In genomic region chr2:240767341-240767740, GRCh38 we compare ENCODE assay signal across 21 cellular contexts. TPM values are rescaled to one million over a fixed set of nuclear protein-coding genes. Genes with fewer than 3 reads are reported as not detected.
DNase-seq lines count a peak whose midpoint lies in the region.
"Had no signal": no experiment of that assay in that cellular context is flagged by ENCODE, and none has a peak within 500 bp of the region (broad histone marks: within the 10 kb centered on the region; RNA-seq: fewer than 3 reads in every experiment).

No MANE protein-coding gene starts in this region.

- H3K27ac ChIP-seq in angular gyrus (ENCODE audit: low read depth, low read length) (peak overlapping the region; percentile 7), cingulate gyrus (ENCODE audit: low read depth, low read length) (peak overlapping the region; percentile 4), neuronal stem cell (replicated peaks; ENCODE audit: low read length) (no peak overlapping the region)
- H3K27ac ChIP-seq: BLaER1 had no signal

- H3K18ac ChIP-seq in neuronal stem cell (ENCODE audit: low read length): no peak overlapping the region

- no peak overlapping the region for H2BK120ac ChIP-seq in neuronal stem cell (ENCODE audit: low read depth, low read length)

- DNase-seq in neuronal stem cell (ENCODE audit: low spot score) (no peak), COLO829 (ENCODE audit: low spot score) (no peak), G401 (ENCODE audit: low spot score) (no peak)
- no peak for DNase-seq in effector CD4-positive, alpha-beta T cell
- DNase-seq: 8988T; ACHN; BE2C; C1 segment of cervical spinal cord; Caco-2; Calu3; CD4-positive, alpha-beta memory T cell; CD4-positive, CD25-positive, alpha-beta regulatory T cell; CD8-positive, alpha-beta memory T cell; DMS79 treated with DMSO at 0.1 percent for 48 hours; GDM1 had no signal

- peak overlapping the region; percentile 31 for H3K23ac ChIP-seq in neuronal stem cell (ENCODE audit: low read depth, low read length, poor library complexity)

- H3K9ac ChIP-seq in neuronal stem cell (ENCODE audit: low read depth, low read length, poor library complexity): no peak overlapping the region
- H3K9ac ChIP-seq: BLaER1 had no signal

- no peak overlapping the region for H3K4me2 ChIP-seq in neuronal stem cell (ENCODE audit: insufficient read depth, low read length, poor library complexity, severe bottlenecking)
- H3K4me2 ChIP-seq: BLaER1 had no signal

- peaks cover 6% of the 10 kb centered on the region for H3K79me1 ChIP-seq in neuronal stem cell (ENCODE audit: low read depth, low read length)

- no peak overlapping the region for H3K4me3 ChIP-seq in neuronal stem cell (ENCODE audit: low read length in 2 of 2)
- H3K4me3 ChIP-seq: BLaER1, GM12878 had no signal

- H2AK5ac ChIP-seq in neuronal stem cell (ENCODE audit: low read depth, low read length): no peak overlapping the region

- no peaks in the 10 kb centered on the region for H3K27me3 ChIP-seq in neuronal stem cell (ENCODE audit: control insufficient read depth in 3 of 3, insufficient read depth in 3 of 3, low read depth in 1 of 3, low read length in 3 of 3)
- H3K27me3 ChIP-seq: BE2C, BLaER1 had no signal

- H4K8ac ChIP-seq in neuronal stem cell (ENCODE audit: low read depth, low read length): no peak overlapping the region

- no peak overlapping the region for H3K4ac ChIP-seq in neuronal stem cell (ENCODE audit: low read length)

- H3K36me3 ChIP-seq in neuronal stem cell (replicated peaks in 1 of 2; ENCODE audit: control insufficient read depth in 2 of 2, insufficient read depth in 2 of 2, low read length in 2 of 2): peaks cover 68 to 86% of the 10 kb centered on the region in 2 donors
- H3K36me3 ChIP-seq: BE2C, BLaER1 had no signal

- H3K14ac ChIP-seq in neuronal stem cell (ENCODE audit: low read length): no peak overlapping the region

- no peak overlapping the region for H2BK12ac ChIP-seq in neuronal stem cell (ENCODE audit: low read length)

- no CpG with 5 or more reads among the region's 5 CpGs for WGBS in neuronal stem cell (ENCODE audit: extremely low coverage in 2 of 2, insufficient read length in 2 of 2, insufficient replicate concordance in 1 of 2), 2 donors

- H4K91ac ChIP-seq in neuronal stem cell (ENCODE audit: low read depth, low read length, poor library complexity): no peak overlapping the region

- H3K4me1 ChIP-seq in neuronal stem cell (ENCODE audit: control insufficient read depth in 2 of 2, insufficient read depth in 1 of 2, low read depth in 1 of 2, low read length in 2 of 2): no peaks in the 10 kb centered on the region
- H3K4me1 ChIP-seq: BE2C, Caco-2 had no signal

- in situ Hi-C loops in G401 (cut with HindIII; ENCODE audit: low sequenced_read_pairs): no loop called here

- H2AFZ ChIP-seq in neuronal stem cell (ENCODE audit: low read length): no peak overlapping the region

- peaks cover 0 to under 1% of the 10 kb centered on the region in 2 donors for H3K9me3 ChIP-seq in neuronal stem cell (replicated peaks in 1 of 2; ENCODE audit: control insufficient read depth in 2 of 2, insufficient read depth in 1 of 2, low read depth in 1 of 2, low read length in 2 of 2)
- H3K9me3 ChIP-seq: BE2C, BLaER1, Caco-2 had no signal

- H2BK15ac ChIP-seq in neuronal stem cell (ENCODE audit: low read length): no peak overlapping the region

- H2BK5ac ChIP-seq in neuronal stem cell (ENCODE audit: low read length): no peak overlapping the region

RNA-seq across cellular contexts. Expression of gene KIF1A, which starts 52.7 kb away (rescaled TPM):
- 32.5 TPM for polyA plus RNA-seq in neuronal stem cell (2013, experiment 1 of 2)
- polyA plus RNA-seq in neuronal stem cell (2013, experiment 2 of 2): 33.9 TPM
- total RNA-seq in G401 (2014; rRNA removed; shearing (Covaris generic)): 15.3 and 24.9 TPM in 2 replicates
- total RNA-seq: CD4-positive, alpha-beta memory T cell; CD4-positive, CD25-positive, alpha-beta regulatory T cell had no signal
- polyA plus RNA-seq: AG04450; CD14-positive monocyte; CD4-positive, alpha-beta memory T cell; CD4-positive, CD25-positive, alpha-beta regulatory T cell; CD8-positive, alpha-beta memory T cell had no signal
